ENCODE assay signal across 17 cellular contexts in the genomic region with DNA sequence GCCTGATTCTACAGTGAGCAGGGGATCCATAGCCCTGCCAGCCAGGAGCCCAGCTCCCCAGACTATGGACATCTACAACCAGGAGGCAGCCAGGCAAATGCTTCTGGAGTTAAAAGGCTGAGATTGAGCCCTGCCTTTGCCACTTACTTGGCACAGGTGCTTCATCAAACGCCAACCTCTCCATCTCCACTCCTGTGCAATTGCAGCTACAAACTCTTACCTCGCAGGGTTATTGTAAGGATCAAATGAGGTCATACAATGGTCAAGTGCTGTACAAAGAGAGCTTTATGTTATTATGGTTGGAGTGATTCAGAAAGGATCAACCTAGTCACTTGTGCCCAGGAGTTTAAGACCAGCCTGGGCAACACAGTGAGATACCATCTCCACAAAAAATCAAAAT. TPM values are rescaled to one million over a fixed set of nuclear protein-coding genes. Genes with fewer than 3 reads are reported as not detected.
DNase-seq lines count a peak whose midpoint lies in the region; ATAC-seq and TF ChIP-seq lines count a peak whose summit lies in the region.
"Had no signal": no experiment of that assay in that cellular context is flagged by ENCODE, and none has a peak within 500 bp of the region (broad histone marks: within the 10 kb centered on the region; RNA-seq: fewer than 3 reads in every experiment).

No MANE protein-coding gene starts in this region.

- H3K27ac ChIP-seq in lower lobe of right lung (no peak overlapping the region), H9 (ENCODE audit: insufficient read length, low read depth, low read length) (no peak overlapping the region)
- H3K27ac ChIP-seq: HL-60 had no signal

- no peaks in the 10 kb centered on the region for H3K79me1 ChIP-seq in H9 (ENCODE audit: insufficient read depth, low read depth, low read length, poor library complexity, severe bottlenecking)

- no peaks in the 10 kb centered on the region for H3K4me1 ChIP-seq in lower lobe of right lung
- H3K4me1 ChIP-seq in H9 (ENCODE audit: insufficient read depth, low read length) = no peaks in the 10 kb centered on the region

- H2BK5ac ChIP-seq in H9 (ENCODE audit: insufficient read length, low read length) = no peak overlapping the region

- H3T11ph ChIP-seq in H9 (ENCODE audit: low read length) = no peak overlapping the region

- no CpG with 5 or more reads among the region's 2 CpGs for WGBS in H9 (ENCODE audit: extremely low coverage, insufficient read length, low lambda C conversion rate)

- H3K56ac ChIP-seq in H9 (ENCODE audit: insufficient read length, low read depth, low read length) = no peak overlapping the region

- H3K27ac Mint-ChIP-seq in activated CD8-positive, alpha-beta memory T cell treated with anti-CD3 and anti-CD28 coated beads, Interleukin-2, amount 10 ng/mL, durations not matched to agents 7 days and 5 days = no peak overlapping the region
- no peak overlapping the region for H3K27ac Mint-ChIP-seq in H9
- H3K27ac Mint-ChIP-seq: B cell; CD4-positive, alpha-beta T cell had no signal

- peak; percentile 17 for DNase-seq in activated CD8-positive, alpha-beta memory T cell treated with anti-CD3 and anti-CD28 coated beads, Interleukin-2, amount 50 U/mL, for 48 hours
- DNase-seq in activated CD8-positive, alpha-beta memory T cell treated with anti-CD3 and anti-CD28 coated beads, Interleukin-2, amount 10 ng/mL, durations not matched to agents 7 days and 5 days = no peak
- DNase-seq in DMS79 treated with DMSO at 0.1 percent for 48 hours (lab: John Stamatoyannopoulos, UW) (peak; percentile 9), lower lobe of right lung (no peak), H9 (no peak), left colon (no peak)
- DNase-seq in activated CD4-positive, alpha-beta T cell treated with anti-CD3 and anti-CD28 coated beads for 4 hours = no peak
- DNase-seq: C1 segment of cervical spinal cord; Calu3; CD4-positive, alpha-beta T cell; DMS 273 treated with DMSO at 0.1 percent for 48 hours had no signal

- no peaks in the 10 kb centered on the region for H3K36me3 ChIP-seq in lower lobe of right lung

- no peak overlapping the region for H4K91ac ChIP-seq in H9 (ENCODE audit: insufficient read length, low read depth, low read length)

- H2BK120ac ChIP-seq in H9 (ENCODE audit: low read depth, low read length, poor library complexity, severe bottlenecking) = no peak overlapping the region

- no peaks in the 10 kb centered on the region for H4K20me1 ChIP-seq in H9 (ENCODE audit: control insufficient read depth, insufficient read depth, insufficient read length)

- H3K27me3 ChIP-seq in lower lobe of right lung (ENCODE audit: low read depth) = no peaks in the 10 kb centered on the region
- H3K27me3 ChIP-seq in H9 (ENCODE audit: insufficient read depth, low read length) = no peaks in the 10 kb centered on the region; the same call in 1 of the 2 replicates

- H2AFZ ChIP-seq in H9 (ENCODE audit: low read length) = no peak overlapping the region

- no peak overlapping the region for H3K14ac ChIP-seq in H9 (ENCODE audit: insufficient read depth, low read length)

- H2BK15ac ChIP-seq in H9 (ENCODE audit: low read depth, low read length) = no peak overlapping the region

- H3K23me2 ChIP-seq in H9 (ENCODE audit: insufficient read length, low read depth, low read length, poor library complexity, severe bottlenecking) = no peaks in the 10 kb centered on the region

- no peak overlapping the region for H4K8ac ChIP-seq in H9 (replicated peaks; ENCODE audit: insufficient read length, low read depth, low read length)

- no peak overlapping the region for H2BK12ac ChIP-seq in H9 (ENCODE audit: insufficient read length, low read depth, low read length)

- no peak overlapping the region for H3K23ac ChIP-seq in H9 (ENCODE audit: insufficient read length, low read depth, low read length)

- H3K4me1 Mint-ChIP-seq in activated CD8-positive, alpha-beta memory T cell treated with anti-CD3 and anti-CD28 coated beads, Interleukin-2, amount 10 ng/mL, durations not matched to agents 7 days and 5 days = peaks cover 2% of the 10 kb centered on the region
- peaks cover under 1% of the 10 kb centered on the region in 2 experiments; a peak in 3 of 4 replicates for H3K4me1 Mint-ChIP-seq in H9

- H3K27me3 Mint-ChIP-seq in activated CD8-positive, alpha-beta memory T cell treated with anti-CD3 and anti-CD28 coated beads, Interleukin-2, amount 10 ng/mL, durations not matched to agents 7 days and 5 days = peaks cover 19% of the 10 kb centered on the region
- H3K27me3 Mint-ChIP-seq in H9 (ENCODE audit: low read depth) = peaks cover 3% of the 10 kb centered on the region

- no peak for ATAC-seq in activated CD8-positive, alpha-beta memory T cell treated with anti-CD3 and anti-CD28 coated beads, Interleukin-2, amount 10 ng/mL, durations not matched to agents 7 days and 5 days
- ATAC-seq in lower lobe of right lung (peak; percentile 48 to 68), left colon (no peak)
- ATAC-seq: HCT116 had no signal

- H3K9ac ChIP-seq in H9 (ENCODE audit: extremely low read depth, insufficient read length, low read length) = no peak overlapping the region

- no peak for TF ChIP-seq CTCF in lower lobe of right lung (IDR thresholded peaks at IDR 0.05)
- no peak for TF ChIP-seq CTCF in H9 (conservative IDR thresholded peaks at IDR 0.05)

- no peaks in the 10 kb centered on the region for H3K36me3 Mint-ChIP-seq in activated CD8-positive, alpha-beta memory T cell treated with anti-CD3 and anti-CD28 coated beads, Interleukin-2, amount 10 ng/mL, durations not matched to agents 7 days and 5 days
- no peaks in the 10 kb centered on the region for H3K36me3 Mint-ChIP-seq in H9 (ENCODE audit: insufficient read depth in 1 of 3, low read depth in 3 of 3)

- H3K4me3 Mint-ChIP-seq in activated CD8-positive, alpha-beta memory T cell treated with anti-CD3 and anti-CD28 coated beads, Interleukin-2, amount 10 ng/mL, durations not matched to agents 7 days and 5 days = no peak overlapping the region
- no peak overlapping the region for H3K4me3 Mint-ChIP-seq in H9
- H3K4me3 Mint-ChIP-seq: B cell; CD4-positive, alpha-beta T cell had no signal

- no peak overlapping the region for H3K4me2 ChIP-seq in H9 (ENCODE audit: insufficient read depth, insufficient read length, low read length)

- no peak overlapping the region for H4K5ac ChIP-seq in H9 (ENCODE audit: insufficient read length, low read depth, low read length)

- H3K18ac ChIP-seq in H9 (ENCODE audit: insufficient read length, low read depth, low read length) = no peak overlapping the region

- H3K79me2 ChIP-seq in H9 (ENCODE audit: insufficient read depth, low read length) = no peaks in the 10 kb centered on the region

- CTCF ChIA-PET in activated CD8-positive, alpha-beta memory T cell treated with anti-CD3 and anti-CD28 coated beads, Interleukin-2, amount 10 ng/mL, durations not matched to agents 7 days and 5 days (lab: Charles Lee) = interaction anchor here (0.6 to 2.7 kb wide), 5 partner anchors 10 to 811 kb away, joined by 3 to 10 read pairs (median 4); partner anchors contain the start of gene MYO18A

- H2BK20ac ChIP-seq in H9 (ENCODE audit: low read depth, low read length, poor library complexity, severe bottlenecking) = no peak overlapping the region

- H3K4me3 ChIP-seq in lower lobe of right lung = no peak overlapping the region

- H3K9me3 Mint-ChIP-seq in activated CD8-positive, alpha-beta memory T cell treated with anti-CD3 and anti-CD28 coated beads, Interleukin-2, amount 10 ng/mL, durations not matched to agents 7 days and 5 days (ENCODE audit: low read depth) = no peaks in the 10 kb centered on the region
- H3K9me3 Mint-ChIP-seq in H9 = no peaks in the 10 kb centered on the region
- H3K9me3 Mint-ChIP-seq: CD4-positive, alpha-beta T cell had no signal

- no peak overlapping the region for H2AK5ac ChIP-seq in H9 (ENCODE audit: insufficient read length, low read length)

- no peaks in the 10 kb centered on the region for H3K9me3 ChIP-seq in lower lobe of right lung
- H3K9me3 ChIP-seq in H9 (ENCODE audit: control insufficient read depth, low read depth, low read length) = no peaks in the 10 kb centered on the region

- intact Hi-C loops in lower lobe of right lung (cut with DNase I) (no loop called here), left colon (cut with DNase I, micrococcal nuclease) (no loop called here)

- no peak overlapping the region for H3K4ac ChIP-seq in H9 (ENCODE audit: low read depth, low read length)

RNA-seq across cellular contexts. Expression of gene MYO18A, which starts 9.8 kb away (rescaled TPM):
- total RNA-seq in activated CD8-positive, alpha-beta memory T cell treated with anti-CD3 and anti-CD28 coated beads, Interleukin-2, amount 10 ng/mL, durations not matched to agents 7 days and 5 days = 10 to 100 TPM; 67.7 to 85.8 TPM
- total RNA-seq in lower lobe of right lung (59.5 TPM), H9 (2021) (20.8 and 21.6 TPM in 2 replicates), left colon (100 to 1,000 TPM in 1 of 2 donors, 10 to 100 TPM in 1; 84.8 to 110 TPM)

RNA-seq across cellular contexts. Expression of gene CRYBA1, which starts 56.6 kb away (rescaled TPM):
- not detected for total RNA-seq in activated CD8-positive, alpha-beta memory T cell treated with anti-CD3 and anti-CD28 coated beads, Interleukin-2, amount 10 ng/mL, durations not matched to agents 7 days and 5 days
- total RNA-seq in lower lobe of right lung = not detected
- total RNA-seq in H9 (2021) = not detected in 2 replicates
- not detected for total RNA-seq in left colon
- total RNA-seq: A172; B cell; Calu3; CD4-positive, alpha-beta T cell; Daoy; H4 had no signal

Comparison
In these comparisons a context has a peak if more than half of its experiments do, and no peak if none do; other contexts are left out.
1. DNase-seq: peak in activated CD8-positive, alpha-beta memory T cell treated with anti-CD3 and anti-CD28 coated beads, Interleukin-2, amount 50 U/mL, for 48 hours (single experiment) and DMS79 treated with DMSO at 0.1 percent for 48 hours (single experiment); none in activated CD8-positive, alpha-beta memory T cell treated with anti-CD3 and anti-CD28 coated beads, Interleukin-2, amount 10 ng/mL, durations not matched to agents 7 days and 5 days (single experiment), lower lobe of right lung (single experiment), activated CD4-positive, alpha-beta T cell treated with anti-CD3 and anti-CD28 coated beads for 4 hours (0 of 2), H9 (single experiment) and left colon (0 of 2).
2. ATAC-seq: peak in lower lobe of right lung (2 of 2); none in activated CD8-positive, alpha-beta memory T cell treated with anti-CD3 and anti-CD28 coated beads, Interleukin-2, amount 10 ng/mL, durations not matched to agents 7 days and 5 days (single experiment) and left colon (single experiment).